Comparison of ENCODE assay signal across 9 cellular contexts in genomic region chr3:71579301-71579933, GRCh38. TPM values are rescaled to one million over a fixed set of nuclear protein-coding genes. Genes with fewer than 3 reads are reported as not detected.
A peak's percentile ranks its signal among the peaks of the same experiment; 100 is the strongest.
DNase-seq lines count a peak whose midpoint lies in the region; ATAC-seq and TF ChIP-seq lines count a peak whose summit lies in the region.
"Had no signal": no experiment of that assay in that cellular context is flagged by ENCODE, and none has a peak within 500 bp of the region (broad histone marks: within the 10 kb centered on the region; RNA-seq: fewer than 3 reads in every experiment).

No MANE protein-coding gene starts in this region.

- peak overlapping the region in 1 of 2 donors; percentile 48 for H3K27ac Mint-ChIP-seq in T-cell
- H3K27ac Mint-ChIP-seq: activated naive CD4-positive, alpha-beta T cell treated with anti-CD3 and anti-CD28 coated beads, Interleukin-2, amount 10 ng/mL, durations not matched to agents 7 days and 5 days had no signal

- H3K9me3 ChIP-seq in HUES48 (ENCODE audit: control insufficient read depth, insufficient read depth, low read length), result no peaks in the 10 kb centered on the region

- no peak overlapping the region for H3K27ac ChIP-seq in HUES48 (ENCODE audit: low read depth, low read length)

- CTCF ChIA-PET in T-cell (lab: Charles Lee), result interaction anchor here (0.6 to 0.7 kb wide), 3 partner anchors 435 to 1506 kb away, joined by 3 to 5 read pairs (median 4); no protein-coding TSS in a partner anchor

- ATAC-seq in T-cell (replicated peaks in 1 of 4), result no peak

- H3K4me1 Mint-ChIP-seq in T-cell, result peaks cover 25 to 29% (median 29%) of the 10 kb centered on the region in 3 donors

- no peaks in the 10 kb centered on the region for H3K9me3 Mint-ChIP-seq in T-cell
- H3K9me3 Mint-ChIP-seq: activated naive CD4-positive, alpha-beta T cell treated with anti-CD3 and anti-CD28 coated beads, Interleukin-2, amount 10 ng/mL, durations not matched to agents 7 days and 5 days had no signal

- 0 out of 2 replicates have a peak overlapping the region, but pooled peaks have one; percentile 6 for H3K4me3 ChIP-seq in HUES48 (ENCODE audit: low read depth, low read length)
- peak overlapping the region; percentile 76 for H3K4me3 ChIP-seq in fibroblast of the aortic adventitia (ENCODE audit: low read depth, low read length)
- H3K4me3 ChIP-seq in skeletal muscle cell (ENCODE audit: low read depth, low read length), result peak overlapping the region; percentile 1

- no peaks in the 10 kb centered on the region for H3K27me3 Mint-ChIP-seq in T-cell

- no peak for DNase-seq in T-cell
- DNase-seq in fibroblast of the aortic adventitia (ENCODE audit: low read depth), result no peak
- DNase-seq in skeletal muscle cell (ENCODE audit: low read depth), result no peak
- no peak for DNase-seq in EL
- no peak for DNase-seq in GF-D8 (lab: John Stamatoyannopoulos, UW)
- DNase-seq in iPS-NIHi7 (ENCODE audit: extremely low spot score), result no peak
- DNase-seq in NCI-H1930 (lab: John Stamatoyannopoulos, UW), result no peak
- DNase-seq: activated naive CD4-positive, alpha-beta T cell treated with anti-CD3 and anti-CD28 coated beads, Interleukin-2, amount 10 ng/mL, durations not matched to agents 7 days and 5 days had no signal

- no peaks in the 10 kb centered on the region for H3K36me3 ChIP-seq in HUES48 (ENCODE audit: control insufficient read depth, insufficient read depth, low read length)

- no peak for TF ChIP-seq CTCF in fibroblast of the aortic adventitia (IDR thresholded peaks at IDR 0.05; ENCODE audit: insufficient read depth, low read length)

- H3K27me3 ChIP-seq in HUES48 (ENCODE audit: control insufficient read depth, insufficient read depth, low read length), result peaks cover 25% of the 10 kb centered on the region

- POLR2A ChIA-PET in T-cell (lab: Charles Lee), result interaction anchor here (0.6 to 0.8 kb wide), 6 partner anchors 15 to 321 kb away, joined by 3 to 11 read pairs (median 4); no protein-coding TSS in a partner anchor

- H3K9ac ChIP-seq in HUES48 (ENCODE audit: low read depth, low read length), result no peak overlapping the region

- peak overlapping the region in 2 of 3 donors; percentile 59 to 93 for H3K4me3 Mint-ChIP-seq in T-cell

- peaks cover 17% of the 10 kb centered on the region for H3K4me1 ChIP-seq in HUES48 (ENCODE audit: control insufficient read depth, insufficient read depth, low read length)

- peaks cover under 1% of the 10 kb centered on the region for H3K36me3 Mint-ChIP-seq in T-cell

RNA-seq across cellular contexts. Expression of gene FOXP1, which starts 4.1 kb away (rescaled TPM):
- total RNA-seq in T-cell, result 100 to 1,000 TPM; 258 to 586 (median 290) TPM
- 43.3 and 115 TPM in 2 replicates for total RNA-seq in fibroblast of the aortic adventitia (ENCODE audit: low replicate concordance)

Comparison
In these comparisons a context has a peak if more than half of its experiments do, and no peak if none do; other contexts are left out.
1. H3K4me3 ChIP-seq: peak in every context shown above with its lines; median percentile 76 in fibroblast of the aortic adventitia; 6 in HUES48; 1 in skeletal muscle cell.